Comparison of ENCODE assay signal across 8 cellular contexts in the genomic region with DNA sequence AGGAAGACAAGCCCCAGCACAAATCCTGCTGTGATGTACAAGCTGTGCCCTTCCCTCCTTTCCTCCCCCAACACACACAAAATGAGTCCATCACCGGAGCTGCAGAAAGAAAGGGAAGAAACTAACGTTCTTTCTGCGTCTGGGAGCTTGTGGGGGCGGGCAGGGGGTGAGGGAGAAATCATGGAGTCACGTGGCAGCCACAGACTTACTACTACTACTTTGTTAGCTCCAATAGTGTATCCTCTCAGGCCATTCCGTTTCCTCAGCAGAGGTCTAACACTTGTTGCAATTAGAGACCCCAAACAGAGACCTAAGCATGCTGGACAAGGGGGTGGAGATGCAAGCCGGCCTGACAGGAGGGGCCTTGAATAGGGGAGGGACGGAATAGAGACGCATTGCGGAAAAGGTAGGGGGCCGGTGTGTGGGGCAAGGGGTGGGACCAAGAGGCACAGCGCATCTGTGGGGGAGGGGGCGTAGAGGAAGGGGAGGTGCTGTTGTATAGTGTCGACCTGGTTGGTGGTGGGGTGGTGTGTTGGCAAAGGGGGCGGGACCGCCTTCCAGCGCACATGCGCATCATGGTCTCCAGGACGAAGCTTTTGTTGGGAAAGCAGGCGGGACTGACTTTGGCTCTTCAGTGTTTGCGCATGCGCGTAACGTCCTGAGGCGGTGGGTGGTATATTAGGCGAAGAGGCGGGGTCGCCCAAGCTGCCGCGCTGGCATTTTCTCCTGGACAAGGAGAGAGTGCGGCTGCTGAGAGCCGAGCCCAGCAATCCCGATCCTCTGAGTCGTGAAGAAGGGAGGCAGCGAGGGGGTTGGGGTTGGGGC. TPM values are rescaled to one million over a fixed set of nuclear protein-coding genes. Genes with fewer than 3 reads are reported as not detected.
DNase-seq lines count a peak whose midpoint lies in the region; ATAC-seq and TF ChIP-seq lines count a peak whose summit lies in the region.

Gene MAGED1 (plus strand): TSS at position 703 of the 825 bp plus-strand sequence. CDS start 682 bp downstream, outside the sequence.

- H3K4me1 ChIP-seq in endocrine pancreas (ENCODE audit: control insufficient read depth, insufficient read depth, low read length) (no peaks in the 10 kb centered on the region), mesenchymal stem cell (ENCODE audit: control insufficient read depth, insufficient read depth, low read depth, low read length) (peaks cover 19% of the 10 kb centered on the region)

- peak within 1 kb of the TSS; percentile 66 for H2BK5ac ChIP-seq in mesenchymal stem cell (ENCODE audit: low read depth, low read length, poor library complexity, severe bottlenecking)

- TF ChIP-seq POLR2A in GM19099 (IDR thresholded peaks at IDR 0.05; ENCODE audit: extremely low read depth, insufficient read length, low read depth), result peak; percentile 78

- H3K9me3 ChIP-seq in endocrine pancreas (ENCODE audit: control insufficient read depth, low read length) (no peaks in the 10 kb centered on the region), mesenchymal stem cell (ENCODE audit: control insufficient read depth, low read length) (no peaks in the 10 kb centered on the region)

- peak within 1 kb of the TSS; percentile 83 for H3K27ac ChIP-seq in mesenchymal stem cell (ENCODE audit: low read length, poor library complexity, severe bottlenecking)

- peak; percentile 94 for DNase-seq in Ammon's horn (ENCODE audit: low spot score)
- DNase-seq in NCI-H774 (lab: John Stamatoyannopoulos, UW), result peak; percentile 82
- peak; percentile 43 for DNase-seq in activated CD8-positive, alpha-beta memory T cell treated with anti-CD3 and anti-CD28 coated beads, Interleukin-2, amount 50 U/mL, for 1 hour (ENCODE audit: extremely low read depth)
- DNase-seq in mesenchymal stem cell, result peak; percentile 94
- DNase-seq in stimulated activated CD8-positive, alpha-beta memory T cell treated with anti-CD3 and anti-CD28 coated beads, Interleukin-12 subunit alpha, Interleukin-12 subunit beta, amount 100 ng/mL, for 4 hours (ENCODE audit: low read depth), result peak; percentile 53

- H3K4me2 ChIP-seq in mesenchymal stem cell (ENCODE audit: low read length, poor library complexity, severe bottlenecking), result peak within 1 kb of the TSS; percentile 44

- peak; percentile 68 for ATAC-seq in HG03439 (IDR thresholded peaks at IDR 0.05; ENCODE audit: unreplicated experiment)

- no peak within 1 kb of the TSS for H2AFZ ChIP-seq in mesenchymal stem cell (ENCODE audit: low read depth, low read length)

- peak within 1 kb of the TSS; percentile 66 for H4K8ac ChIP-seq in mesenchymal stem cell (ENCODE audit: low read length)

- peak within 1 kb of the TSS; percentile 29 to 84 for H3K4ac ChIP-seq in mesenchymal stem cell (ENCODE audit: low read depth in 1 of 2, low read length in 2 of 2)

- 2% methylated on average over 19 of the region's 35 CpGs for WGBS in mesenchymal stem cell

- H2AK5ac ChIP-seq in mesenchymal stem cell (ENCODE audit: low read length, severe bottlenecking), result peak within 1 kb of the TSS; percentile 65

- H2BK12ac ChIP-seq in mesenchymal stem cell (ENCODE audit: low read length in 2 of 2), result peak within 1 kb of the TSS in 1 of 2 experiments; percentile 42

- peak within 1 kb of the TSS in 1 of 2 experiments; percentile 81 for H3K14ac ChIP-seq in mesenchymal stem cell (ENCODE audit: low read length in 2 of 2)

- H3K36me3 ChIP-seq in endocrine pancreas (ENCODE audit: control insufficient read depth, insufficient read depth, low read length) (no peaks in the 10 kb centered on the region), mesenchymal stem cell (ENCODE audit: control insufficient read depth in 1 of 2, insufficient read depth in 2 of 2, low read depth in 1 of 2, low read length in 2 of 2) (peaks cover 27 to 29% of the 10 kb centered on the region in 2 experiments)

- H3K27me3 ChIP-seq in endocrine pancreas (ENCODE audit: control insufficient read depth, insufficient read depth, low read length) (no peaks in the 10 kb centered on the region), mesenchymal stem cell (ENCODE audit: control insufficient read depth in 1 of 2, insufficient read depth in 1 of 2, low read length in 2 of 2) (no peaks in the 10 kb centered on the region)

- H3K23ac ChIP-seq in mesenchymal stem cell (ENCODE audit: low read length in 2 of 2), result no peak within 1 kb of the TSS

- peak within 1 kb of the TSS; percentile 64 to 90 for H3K18ac ChIP-seq in mesenchymal stem cell (ENCODE audit: low read depth in 1 of 2, low read length in 2 of 2)

- no peak within 1 kb of the TSS for H2BK15ac ChIP-seq in mesenchymal stem cell (ENCODE audit: low read depth, poor library complexity, severe bottlenecking)

- H3K79me1 ChIP-seq in mesenchymal stem cell (replicated peaks; ENCODE audit: low read length, poor library complexity, severe bottlenecking), result no peaks in the 10 kb centered on the region

- peak within 1 kb of the TSS; percentile 73 for H2BK120ac ChIP-seq in mesenchymal stem cell (ENCODE audit: low read depth, low read length)

- peak within 1 kb of the TSS; percentile 27 for H4K91ac ChIP-seq in mesenchymal stem cell (ENCODE audit: low read length)

- peak within 1 kb of the TSS; percentile 73 for H3K9ac ChIP-seq in endocrine pancreas (ENCODE audit: control insufficient read depth, insufficient read depth, low read length)
- H3K9ac ChIP-seq in mesenchymal stem cell (ENCODE audit: low read length), result peak within 1 kb of the TSS; percentile 97

- H3K4me3 ChIP-seq in endocrine pancreas (ENCODE audit: control insufficient read depth, insufficient read depth, low read length) (no peak within 1 kb of the TSS), mesenchymal stem cell (ENCODE audit: insufficient read depth in 1 of 2, low read depth in 1 of 2, low read length in 2 of 2) (peak within 1 kb of the TSS; percentile 63 to 87)

RNA-seq across cellular contexts. Expression of gene MAGED1, which starts in this region (rescaled TPM):
- 458 TPM for polyA plus RNA-seq in mesenchymal stem cell (2013, experiment 1 of 2)
- 448 TPM for polyA plus RNA-seq in mesenchymal stem cell (2013, experiment 2 of 2)

Comparison
In these comparisons a context has a peak if more than half of its experiments do, and no peak if none do; other contexts are left out.
1. DNase-seq: peak in every context shown above with its lines; median percentile 94 in Ammon's horn; 94 in mesenchymal stem cell; 82 in NCI-H774; 53 in stimulated activated CD8-positive, alpha-beta memory T cell treated with anti-CD3 and anti-CD28 coated beads, Interleukin-12 subunit alpha, Interleukin-12 subunit beta, amount 100 ng/mL, for 4 hours; 43 in activated CD8-positive, alpha-beta memory T cell treated with anti-CD3 and anti-CD28 coated beads, Interleukin-2, amount 50 U/mL, for 1 hour.